Comparison of ENCODE assay signal across 31 cellular contexts in the genomic region with DNA sequence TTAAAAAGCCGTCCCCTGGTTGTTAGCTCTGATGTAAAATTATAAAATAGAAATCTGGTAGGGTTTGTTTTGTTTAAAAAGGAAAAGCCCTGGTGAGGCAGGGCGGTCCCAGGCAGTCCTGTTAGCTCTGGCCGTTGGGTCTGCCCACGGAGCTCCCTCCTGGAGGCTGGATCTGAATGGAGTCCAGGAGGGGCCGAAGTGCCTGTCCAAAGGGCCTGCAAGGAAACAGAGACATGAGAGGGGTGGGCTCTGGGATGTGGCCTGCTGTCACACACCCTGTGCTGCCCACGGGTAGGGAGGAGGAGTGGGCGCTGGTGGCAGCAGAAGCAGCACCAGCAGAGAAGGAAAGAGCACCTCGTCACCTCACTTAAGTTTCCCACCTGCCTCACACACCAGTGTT. TPM values are rescaled to one million over a fixed set of nuclear protein-coding genes. Genes with fewer than 3 reads are reported as not detected.
"Had no signal": no experiment of that assay in that cellular context is flagged by ENCODE, and none has a peak within 500 bp of the region (broad histone marks: within the 10 kb centered on the region; RNA-seq: fewer than 3 reads in every experiment).

No MANE protein-coding gene starts in this region.

- H3K4me3 Mint-ChIP-seq: activated CD8-positive, alpha-beta memory T cell treated with anti-CD3 and anti-CD28 coated beads, Interleukin-2, amount 10 ng/mL, durations not matched to agents 7 days and 5 days; activated naive CD4-positive, alpha-beta T cell treated with anti-CD3 and anti-CD28 coated beads, Interleukin-2, amount 50 U/mL, for 24 hours; activated naive CD8-positive, alpha-beta T cell treated with anti-CD3 and anti-CD28 coated beads, Interleukin-2, amount 50 U/mL, for 24 hours; activated T-cell treated with anti-CD3 and anti-CD28 coated beads, Interleukin-2, amount 50 U/mL, for 24 hours; activated T-helper 1 cell treated with anti-CD3 and anti-CD28 coated beads, Interleukin-12 subunit alpha, Interleukin-12 subunit beta, Interleukin-2, Interleukin-4 antibody, amounts not matched to agents 30 ng/mL and 10 ng/mL and 1 ng/mL, durations not matched to agents 14 hours and 24 hours and 36 hours; T-helper 1 cell treated with Interleukin-12 subunit alpha and Interleukin-12 subunit beta and Interleukin-4 antibody, amounts not matched to agents 30 μg/mL and 1 μg/mL, for 36 hours; WTC11 had no signal

- H3K27me3 ChIP-seq: ascending aorta, body of pancreas, MG63, SJSA1 had no signal

- H3K4me3 ChIP-seq: ascending aorta, body of pancreas, MG63, SJSA1 had no signal

- H3K9me3 Mint-ChIP-seq: activated naive CD4-positive, alpha-beta T cell treated with anti-CD3 and anti-CD28 coated beads, Interleukin-2, amount 50 U/mL, for 24 hours; activated naive CD8-positive, alpha-beta T cell treated with anti-CD3 and anti-CD28 coated beads, Interleukin-2, amount 50 U/mL, for 24 hours; activated T-cell treated with anti-CD3 and anti-CD28 coated beads, Interleukin-2, amount 50 U/mL, for 24 hours; activated T-helper 1 cell treated with anti-CD3 and anti-CD28 coated beads, Interleukin-12 subunit alpha, Interleukin-12 subunit beta, Interleukin-2, Interleukin-4 antibody, amounts not matched to agents 30 ng/mL and 10 ng/mL and 1 ng/mL, durations not matched to agents 14 hours and 24 hours and 36 hours; T-helper 1 cell treated with Interleukin-12 subunit alpha and Interleukin-12 subunit beta and Interleukin-4 antibody, amounts not matched to agents 30 μg/mL and 1 μg/mL, for 36 hours; WTC11 had no signal

- ATAC-seq: activated CD8-positive, alpha-beta memory T cell treated with anti-CD3 and anti-CD28 coated beads, Interleukin-2, amount 10 ng/mL, durations not matched to agents 7 days and 5 days; activated naive CD8-positive, alpha-beta T cell treated with anti-CD3 and anti-CD28 coated beads, Interleukin-2, amount 50 U/mL, for 24 hours; body of pancreas; SK-N-SH treated with all-trans-retinoic acid at 6 μM for 48 hours; WTC11 had no signal

- H3K27ac Mint-ChIP-seq: activated CD8-positive, alpha-beta memory T cell treated with anti-CD3 and anti-CD28 coated beads, Interleukin-2, amount 10 ng/mL, durations not matched to agents 7 days and 5 days; activated naive CD4-positive, alpha-beta T cell treated with anti-CD3 and anti-CD28 coated beads, Interleukin-2, amount 50 U/mL, for 24 hours; activated naive CD8-positive, alpha-beta T cell treated with anti-CD3 and anti-CD28 coated beads, Interleukin-2, amount 50 U/mL, for 24 hours; activated T-cell treated with anti-CD3 and anti-CD28 coated beads, Interleukin-2, amount 50 U/mL, for 24 hours; activated T-helper 1 cell treated with anti-CD3 and anti-CD28 coated beads, Interleukin-12 subunit alpha, Interleukin-12 subunit beta, Interleukin-2, Interleukin-4 antibody, amounts not matched to agents 30 ng/mL and 10 ng/mL and 1 ng/mL, durations not matched to agents 14 hours and 24 hours and 36 hours; T-helper 1 cell treated with Interleukin-12 subunit alpha and Interleukin-12 subunit beta and Interleukin-4 antibody, amounts not matched to agents 30 μg/mL and 1 μg/mL, for 36 hours; WTC11 had no signal

- H3K4me1 Mint-ChIP-seq: WTC11 had no signal

- H3K9me3 ChIP-seq: ascending aorta, body of pancreas, MG63, SJSA1 had no signal

- H3K27ac ChIP-seq: ascending aorta, body of pancreas, SJSA1 had no signal

- DNase-seq: activated CD4-positive, alpha-beta T cell treated with anti-CD3 and anti-CD28 coated beads for 48 hours; activated CD4-positive, alpha-beta T cell treated with anti-CD3 and anti-CD28 coated beads, Interleukin-2, amount 50 U/mL, for 4 hours; activated CD4-positive, CD25-positive, alpha-beta regulatory T cell treated with anti-CD3 and anti-CD28 coated beads, Interleukin-2, amount 50 U/mL, for 72 hours; activated CD8-positive, alpha-beta memory T cell treated with anti-CD3 and anti-CD28 coated beads, Interleukin-2, amount 10 ng/mL, durations not matched to agents 7 days and 5 days; activated effector memory CD4-positive, alpha-beta T cell treated with Interleukin-2 at 50 U/mL for 16 hours; activated naive CD4-positive, alpha-beta T cell; activated naive CD8-positive, alpha-beta T cell treated with anti-CD3 and anti-CD28 coated beads, Interleukin-2, amount 50 U/mL, for 24 hours; activated T-cell treated with anti-CD3 and anti-CD28 coated beads, Interleukin-2, amount 50 U/mL, for 24 hours; amniotic stem cell; body of pancreas; MG63; MV-4-11; NCI-H1092 treated with DMSO at 0.1 percent for 48 hours; NCI-H1417 treated with DMSO at 0.1 percent for 48 hours; NCI-H1694; NCI-H2029 treated with DMSO at 0.1 percent for 48 hours; NCI-H345; NCI-H510A; NCI-H526 treated with DMSO at 0.1 percent for 48 hours; NCI-H82; SHP77; T-helper 9 cell had no signal

- H3K27me3 Mint-ChIP-seq: activated CD8-positive, alpha-beta memory T cell treated with anti-CD3 and anti-CD28 coated beads, Interleukin-2, amount 10 ng/mL, durations not matched to agents 7 days and 5 days; activated naive CD4-positive, alpha-beta T cell treated with anti-CD3 and anti-CD28 coated beads, Interleukin-2, amount 50 U/mL, for 24 hours; activated T-cell treated with anti-CD3 and anti-CD28 coated beads, Interleukin-2, amount 50 U/mL, for 24 hours had no signal

RNA-seq across cellular contexts. Expression of gene CSDC2, which starts 40.2 kb away (rescaled TPM):
- total RNA-seq: activated CD8-positive, alpha-beta memory T cell treated with anti-CD3 and anti-CD28 coated beads, Interleukin-2, amount 10 ng/mL, durations not matched to agents 7 days and 5 days; activated T-helper 1 cell treated with anti-CD3 and anti-CD28 coated beads, Interleukin-12 subunit alpha, Interleukin-12 subunit beta, Interleukin-2, Interleukin-4 antibody, amounts not matched to agents 30 ng/mL and 10 ng/mL and 1 ng/mL, durations not matched to agents 14 hours and 24 hours and 36 hours; OCI-LY7; RPMI7951; SJSA1 had no signal
